Comparison of ENCODE assay signal across 9 cellular contexts in the genomic region with DNA sequence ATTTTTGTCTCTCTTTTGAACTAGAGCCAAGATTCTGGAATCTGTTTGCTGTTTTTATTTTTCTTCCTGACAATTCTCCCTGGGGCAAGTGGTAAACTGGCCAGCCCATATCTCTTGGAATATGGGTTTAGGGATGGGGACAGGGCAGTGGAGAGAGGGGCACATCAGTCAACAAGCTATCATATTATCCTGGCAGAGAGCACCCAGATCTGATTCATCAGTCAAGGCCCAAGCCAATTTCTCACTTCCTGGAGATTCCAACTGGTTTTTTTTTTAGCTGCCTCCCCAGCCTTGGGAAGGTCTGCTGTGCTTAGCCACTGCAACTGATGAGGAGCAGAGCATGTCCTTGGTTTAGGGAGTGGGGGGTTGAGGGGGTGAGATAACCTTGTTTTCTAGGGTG. TPM values are rescaled to one million over a fixed set of nuclear protein-coding genes. Genes with fewer than 3 reads are reported as not detected.
DNase-seq lines count a peak whose midpoint lies in the region; ATAC-seq and TF ChIP-seq lines count a peak whose summit lies in the region.
"Had no signal": no experiment of that assay in that cellular context is flagged by ENCODE, and none has a peak within 500 bp of the region (broad histone marks: within the 10 kb centered on the region; RNA-seq: fewer than 3 reads in every experiment).

No MANE protein-coding gene starts in this region.

- peak overlapping the region in 2 of 3 experiments; percentile 41 to 58 for H3K4me3 Mint-ChIP-seq in nephron

- peaks cover 71% of the 10 kb centered on the region for H3K4me1 Mint-ChIP-seq in nephron

- DNase-seq in A172 (ENCODE audit: low spot score): peak; percentile 55
- DNase-seq in NCI-H226: peak; percentile 77
- DNase-seq in esophagus squamous epithelium (lab: John Stamatoyannopoulos, UW): no peak
- no peak for DNase-seq in hippocampal formation (lab: John Stamatoyannopoulos, UW)
- DNase-seq in cerebellar cortex (ENCODE audit: low spot score): no peak
- no peak for DNase-seq in SHP77 treated with DMSO at 0.1 percent for 48 hours (lab: John Stamatoyannopoulos, UW)

- ATAC-seq in GM21423 (IDR thresholded peaks at IDR 0.05; ENCODE audit: unreplicated experiment): no peak

- peaks cover 23% of the 10 kb centered on the region for H3K36me3 Mint-ChIP-seq in nephron (ENCODE audit: low read depth)

- no peaks in the 10 kb centered on the region for H3K27me3 Mint-ChIP-seq in nephron (ENCODE audit: low read depth)

- H3K4me1 ChIP-seq in esophagus squamous epithelium: peaks cover 6 to 37% (median 17%) of the 10 kb centered on the region in 3 donors

- TF ChIP-seq CTCF in esophagus squamous epithelium (IDR thresholded peaks at IDR 0.05) (no peak), nephron (IDR thresholded peaks at IDR 0.05; ENCODE audit: unreplicated experiment in 3 of 3) (no peak)

- no peak overlapping the region for H3K4me3 ChIP-seq in esophagus squamous epithelium

- peak overlapping the region in 3 of 4 donors; percentile 57 to 77 (median 72) for H3K27ac ChIP-seq in esophagus squamous epithelium

- H3K36me3 ChIP-seq in esophagus squamous epithelium: no peaks in the 10 kb centered on the region

- no peaks in the 10 kb centered on the region for H3K27me3 ChIP-seq in esophagus squamous epithelium

- no peaks in the 10 kb centered on the region for H3K9me3 ChIP-seq in esophagus squamous epithelium

- peak overlapping the region; percentile 83 to 94 (median 84) for H3K27ac Mint-ChIP-seq in nephron

- intact Hi-C loops in esophagus squamous epithelium (cut with DNase I): no loop called here

- no peaks in the 10 kb centered on the region for H3K9me3 Mint-ChIP-seq in nephron

- TF ChIP-seq POLR2A in esophagus squamous epithelium (IDR thresholded peaks at IDR 0.05): no peak

RNA-seq across cellular contexts. Expression of a gene that starts 52.3 kb away (rescaled TPM):
- total RNA-seq in A172 (2014; rRNA removed; shearing (Covaris generic)): 20.4 and 24.3 TPM in 2 replicates
- total RNA-seq in esophagus squamous epithelium: 1 to 10 TPM; 1.2 to 4.8 (median 3.4) TPM
- total RNA-seq: activated CD8-positive, alpha-beta memory T cell treated with anti-CD3 and anti-CD28 coated beads for 36 hours had no signal

Comparison
In these comparisons a context has a peak if more than half of its experiments do, and no peak if none do; other contexts are left out.
1. DNase-seq: peak in A172 (single experiment) and NCI-H226 (single experiment); none in esophagus squamous epithelium (single experiment), hippocampal formation (0 of 2), cerebellar cortex (single experiment) and SHP77 treated with DMSO at 0.1 percent for 48 hours (single experiment).